11 cellular contexts compared by ENCODE assay signal in the genomic region with DNA sequence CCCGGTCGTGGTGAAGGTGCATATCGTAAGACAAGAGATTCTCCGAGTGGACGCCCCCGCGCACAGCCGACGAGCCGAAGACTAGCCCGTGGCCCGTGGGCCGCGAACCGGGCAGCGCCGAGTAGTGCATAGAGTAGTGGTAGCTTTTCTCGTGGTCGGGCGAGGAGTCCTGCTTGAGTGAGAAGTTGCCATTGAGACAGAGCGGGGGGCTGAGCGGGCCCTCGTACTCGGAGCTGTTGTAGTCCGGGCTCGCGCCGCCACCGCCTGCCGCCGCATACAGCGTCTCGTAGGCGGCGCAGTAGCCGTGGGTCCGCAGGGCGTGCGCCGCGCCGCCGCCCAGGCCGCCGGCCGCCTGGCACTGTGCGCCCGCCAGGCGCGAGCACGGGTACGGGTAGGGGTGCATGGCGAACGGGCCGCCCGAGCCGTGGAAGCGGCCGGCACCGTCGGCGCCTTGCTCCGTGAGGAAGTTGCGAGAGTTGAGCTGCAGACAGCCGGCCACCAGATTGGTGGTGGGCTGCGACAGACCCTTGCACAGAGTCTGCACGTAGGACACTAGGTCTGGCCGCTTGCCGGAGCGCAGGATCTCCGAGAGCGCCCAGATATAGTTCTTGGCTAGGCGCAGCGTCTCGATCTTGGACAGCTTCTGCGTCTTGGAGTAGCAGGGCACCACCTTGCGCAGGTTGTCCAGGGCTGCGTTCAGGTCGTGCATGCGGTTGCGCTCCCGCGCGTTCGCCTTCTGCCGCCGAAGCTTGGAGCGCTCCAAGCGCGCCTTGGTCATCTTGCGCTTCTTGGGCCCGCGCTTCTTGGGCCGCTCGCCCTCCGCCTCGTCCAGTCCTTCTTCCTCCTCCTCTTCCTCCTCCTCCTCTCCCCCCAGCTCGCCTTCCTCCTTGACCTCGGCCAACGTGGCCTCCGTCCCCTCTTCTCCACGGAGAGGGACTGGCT. TPM values are rescaled to one million over a fixed set of nuclear protein-coding genes. Genes with fewer than 3 reads are reported as not detected.
A peak's percentile ranks its signal among the peaks of the same experiment; 100 is the strongest.
DNase-seq lines count a peak whose midpoint lies in the region; TF ChIP-seq lines count a peak whose summit lies in the region.
"Had no signal": no experiment of that assay in that cellular context is flagged by ENCODE, and none has a peak within 500 bp of the region (broad histone marks: within the 10 kb centered on the region; RNA-seq: fewer than 3 reads in every experiment).

No MANE protein-coding gene starts in this region.

- H3K9me3 ChIP-seq in ectodermal cell (ENCODE audit: control insufficient read depth, low read length): no peaks in the 10 kb centered on the region
- no peaks in the 10 kb centered on the region for H3K9me3 ChIP-seq in neural cell (ENCODE audit: low read length)
- no peaks in the 10 kb centered on the region for H3K9me3 ChIP-seq in adrenal gland (replicated peaks in 1 of 3)
- no peaks in the 10 kb centered on the region for H3K9me3 ChIP-seq in BE2C
- H3K9me3 ChIP-seq in transverse colon: no peaks in the 10 kb centered on the region
- H3K9me3 ChIP-seq: MG63, SJSA1 had no signal

- in situ Hi-C loops in transverse colon (cut with MboI; ENCODE audit: low pct_ligation_motif_present in 1 of 4, low pct_unique_long_range_greater_than_20kb in 1 of 4, low sequenced_read_pairs in 3 of 4): no loop called here

- intact Hi-C loops in adrenal gland (cut with DNase I) (no loop called here), transverse colon (cut with DNase I; ENCODE audit: low total_unique reads) (no loop called here)

- TF ChIP-seq CTCF in neural cell (IDR thresholded peaks at IDR 0.05; ENCODE audit: poor library complexity, severe bottlenecking) (no peak), adrenal gland (IDR thresholded peaks at IDR 0.05) (no peak), BE2C (IDR thresholded peaks at IDR 0.05; ENCODE audit: low read depth, low read length) (no peak), transverse colon (IDR thresholded peaks at IDR 0.05) (no peak)

- WGBS in ectodermal cell, 2 experiments: 1% methylated on average over 102 of the region's 102 CpGs
- WGBS in adrenal gland, 4 donors: 1 to 3% (median 2%) methylated on average over 28 to 102 of the region's 102 CpGs
- 9% methylated on average over 54 of the region's 102 CpGs; no CpG with 5 or more reads in 1 of the 2 donors for WGBS in transverse colon (ENCODE audit: low coverage in 1 of 2), 2 donors

- no peaks in the 10 kb centered on the region for H3K79me2 ChIP-seq in neural cell (replicated peaks; ENCODE audit: insufficient read depth, low read length)

- no peak overlapping the region for H3K27ac ChIP-seq in ectodermal cell (ENCODE audit: insufficient read depth, low read depth, low read length, poor library complexity, severe bottlenecking)
- H3K27ac ChIP-seq in neural cell (ENCODE audit: low read length): no peak overlapping the region
- no peak overlapping the region for H3K27ac ChIP-seq in adrenal gland
- no peak overlapping the region for H3K27ac ChIP-seq in transverse colon
- H3K27ac ChIP-seq: SJSA1 had no signal

- H3K4me2 ChIP-seq in neural cell (ENCODE audit: low read length): no peak overlapping the region

- H3K27me3 ChIP-seq in ectodermal cell (ENCODE audit: control insufficient read depth, insufficient read depth, low read length, poor library complexity, severe bottlenecking): peaks cover 100% of the 10 kb centered on the region
- peaks cover 95% of the 10 kb centered on the region for H3K27me3 ChIP-seq in neural cell (ENCODE audit: insufficient read depth, low read depth, low read length)
- peaks cover 81% of the 10 kb centered on the region for H3K27me3 ChIP-seq in adrenal gland
- H3K27me3 ChIP-seq in BE2C: peaks cover 93% of the 10 kb centered on the region
- H3K27me3 ChIP-seq in transverse colon: peaks cover 93% of the 10 kb centered on the region

- no peak overlapping the region for H2AFZ ChIP-seq in neural cell (ENCODE audit: low read depth, low read length)

- peaks cover 29% of the 10 kb centered on the region for H3K4me1 ChIP-seq in ectodermal cell (ENCODE audit: control insufficient read depth, insufficient read depth, low read length)
- H3K4me1 ChIP-seq in adrenal gland (replicated peaks in 1 of 2): peaks cover 16 to 22% of the 10 kb centered on the region in 2 donors
- H3K4me1 ChIP-seq in BE2C: no peaks in the 10 kb centered on the region
- peaks cover 21 to 29% (median 26%) of the 10 kb centered on the region in 4 donors for H3K4me1 ChIP-seq in transverse colon

- peak overlapping the region; percentile 3 for H3K4me3 ChIP-seq in ectodermal cell (ENCODE audit: insufficient read depth, low read depth, low read length)
- peak overlapping the region; percentile 40 for H3K4me3 ChIP-seq in neural cell (ENCODE audit: low read length)
- H3K4me3 ChIP-seq in adrenal gland: no peak overlapping the region
- H3K4me3 ChIP-seq in BE2C (ENCODE audit: low read depth, low read length): no peak overlapping the region
- H3K4me3 ChIP-seq in transverse colon: peak overlapping the region in 1 of 4 donors; percentile 34
- H3K4me3 ChIP-seq: SJSA1 had no signal

- TF ChIP-seq POLR2A in adrenal gland (IDR thresholded peaks at IDR 0.05): no peak
- no peak for TF ChIP-seq POLR2A in transverse colon (IDR thresholded peaks at IDR 0.05)

- no peaks in the 10 kb centered on the region for H3K9me2 ChIP-seq in neural cell (ENCODE audit: insufficient read depth, low read length)

- no peak overlapping the region for H3K9ac ChIP-seq in neural cell (ENCODE audit: low read length)

- no peak for TF ChIP-seq RAD21 in neural cell (conservative IDR thresholded peaks at IDR 0.05)

- H3K36me3 ChIP-seq in ectodermal cell (ENCODE audit: control insufficient read depth, insufficient read depth, low read length) (no peaks in the 10 kb centered on the region), neural cell (ENCODE audit: insufficient read depth, low read length) (no peaks in the 10 kb centered on the region), adrenal gland (replicated peaks in 1 of 2) (no peaks in the 10 kb centered on the region), BE2C (no peaks in the 10 kb centered on the region), transverse colon (no peaks in the 10 kb centered on the region)
- H3K36me3 ChIP-seq: MG63, SJSA1 had no signal

- peaks cover 4% of the 10 kb centered on the region for H4K20me1 ChIP-seq in neural cell (ENCODE audit: insufficient read depth)

- TF ChIP-seq EP300 in neural cell (conservative IDR thresholded peaks at IDR 0.05; ENCODE audit: poor library complexity, severe bottlenecking) (no peak), transverse colon (IDR thresholded peaks at IDR 0.05; ENCODE audit: low read depth) (no peak)

- no peaks in the 10 kb centered on the region for H3F3A ChIP-seq in neural cell (ENCODE audit: insufficient read depth, low read length, poor library complexity, severe bottlenecking)

- DNase-seq in D341Med (ENCODE audit: low spot score) (peak; percentile 51), M059J (ENCODE audit: low read depth) (peak; percentile 18), adrenal gland (no peak), BE2C (no peak), transverse colon (no peak), HPDE6-E6E7 (ENCODE audit: extremely low spot score) (no peak)
- DNase-seq: hippocampal formation, MG63 had no signal

TF ChIP-seq in neural cell, 6 proteins besides CTCF, POLR2A, EP300 and RAD21:
- peak; percentile 92 for TF ChIP-seq EZH2 (IDR thresholded peaks at IDR 0.05; ENCODE audit: borderline replicate concordance, insufficient read depth, low read length, poor library complexity, severe bottlenecking)
- TF ChIP-seq TAF1 (IDR thresholded peaks at IDR 0.05; ENCODE audit: low read depth): no peak
TF ChIP-seq in neural cell: peak in this region for 1.

RNA-seq across cellular contexts. Expression of gene NEUROD2, which starts 2.0 kb away (rescaled TPM):
- not detected in 2 replicates for total RNA-seq in M059J (2014; rRNA removed; shearing (Covaris generic))
- not detected for polyA plus RNA-seq in ectodermal cell (2013, experiment 1 of 4)
- polyA plus RNA-seq in ectodermal cell (2013, experiment 2 of 4): not detected
- polyA plus RNA-seq in ectodermal cell (2013, experiment 3 of 4): not detected
- polyA plus RNA-seq in ectodermal cell (2013, experiment 4 of 4): not detected
- polyA plus RNA-seq in neural cell (not detected in 2 replicates), adrenal gland (under 1 TPM in 1 of 3 donors, not detected in 2; 0.08 TPM)
- not detected in 2 replicates for polyA minus RNA-seq in neural cell
- total RNA-seq in adrenal gland (not detected), transverse colon (not detected)
- not detected for polyA plus RNA-seq in BE2C (2012; ENCODE audit: insufficient read depth, insufficient read length, low read depth)
- total RNA-seq: SJSA1 had no signal

RNA-seq across cellular contexts. Expression of gene PPP1R1B, which starts 21.0 kb away (rescaled TPM):
- total RNA-seq in M059J (2014; rRNA removed; shearing (Covaris generic)): not detected in 2 replicates
- polyA plus RNA-seq in ectodermal cell (2013, experiment 1 of 4): 0.48 TPM
- 0.69 TPM for polyA plus RNA-seq in ectodermal cell (2013, experiment 2 of 4)
- polyA plus RNA-seq in ectodermal cell (2013, experiment 3 of 4): 0.53 TPM
- polyA plus RNA-seq in ectodermal cell (2013, experiment 4 of 4): 0.49 TPM
- polyA plus RNA-seq in neural cell (1.8 and 3.5 TPM in 2 replicates), adrenal gland (10 to 100 TPM; 37.5 to 58.0 (median 46.9) TPM)
- 1.2 and 2.9 TPM in 2 replicates for polyA minus RNA-seq in neural cell
- total RNA-seq in adrenal gland (10 to 100 TPM in 3 of 8 donors, 1 to 10 TPM in 2, under 1 TPM in 2, not detected in 1; 0.32 to 39.7 (median 3.2) TPM), transverse colon (100 to 1,000 TPM; 125 to 509 (median 223) TPM)
- polyA plus RNA-seq in BE2C (2012; ENCODE audit: insufficient read depth, insufficient read length, low read depth): not detected
- total RNA-seq: SJSA1 had no signal

RNA-seq across cellular contexts. Expression of gene STARD3, which starts 31.2 kb away (rescaled TPM):
- 20.8 and 33.1 TPM in 2 replicates for total RNA-seq in M059J (2014; rRNA removed; shearing (Covaris generic))
- polyA plus RNA-seq in ectodermal cell (2013, experiment 1 of 4): 61.1 TPM
- polyA plus RNA-seq in ectodermal cell (2013, experiment 2 of 4): 56.5 TPM
- polyA plus RNA-seq in ectodermal cell (2013, experiment 3 of 4): 39.6 TPM
- polyA plus RNA-seq in ectodermal cell (2013, experiment 4 of 4): 43.2 TPM
- polyA plus RNA-seq in neural cell (105 and 121 TPM in 2 replicates), adrenal gland (100 to 1,000 TPM; 101 to 220 (median 102) TPM)
- 36.5 and 44.9 TPM in 2 replicates for polyA minus RNA-seq in neural cell
- total RNA-seq in adrenal gland (100 to 1,000 TPM in 3 of 8 donors, 10 to 100 TPM in 5; 38.6 to 129 (median 85.9) TPM), transverse colon (100 to 1,000 TPM in 1 of 4 donors, 10 to 100 TPM in 3; 63.5 to 193 (median 73.2) TPM)
- 136 TPM for polyA plus RNA-seq in BE2C (2012; ENCODE audit: insufficient read depth, insufficient read length, low read depth)

RNA-seq across cellular contexts. Expression of gene TCAP, which starts 59.4 kb away (rescaled TPM):
- 0.05 TPM in 1 of 2 replicates, not detected in the other for total RNA-seq in M059J (2014; rRNA removed; shearing (Covaris generic))
- 2.3 TPM for polyA plus RNA-seq in ectodermal cell (2013, experiment 1 of 4)
- 2.0 TPM for polyA plus RNA-seq in ectodermal cell (2013, experiment 2 of 4)
- polyA plus RNA-seq in ectodermal cell (2013, experiment 3 of 4): 1.7 TPM
- polyA plus RNA-seq in ectodermal cell (2013, experiment 4 of 4): 2.6 TPM
- polyA plus RNA-seq in neural cell (3.3 and 3.7 TPM in 2 replicates), adrenal gland (10 to 100 TPM in 1 of 3 donors, 1 to 10 TPM in 1, under 1 TPM in 1; 0.92 to 13.4 (median 2.9) TPM)
- 1.7 and 2.1 TPM in 2 replicates for polyA minus RNA-seq in neural cell
- total RNA-seq in adrenal gland (10 to 100 TPM in 1 of 8 donors, 1 to 10 TPM in 4, under 1 TPM in 2, not detected in 1; 0.78 to 13.6 (median 1.5) TPM), transverse colon (1 to 10 TPM in 1 of 4 donors, under 1 TPM in 1, not detected in 2; 0.64 to 1.9 TPM)
- 4.4 TPM for polyA plus RNA-seq in BE2C (2012; ENCODE audit: insufficient read depth, insufficient read length, low read depth)

Comparison
In these comparisons a context has a peak if more than half of its experiments do, and no peak if none do; other contexts are left out.
1. DNase-seq: peak in D341Med (single experiment) and M059J (single experiment); none in adrenal gland (0 of 7), BE2C (single experiment), transverse colon (single experiment) and HPDE6-E6E7 (single experiment).
2. H3K4me3 ChIP-seq: peak in ectodermal cell (single experiment) and neural cell (single experiment); none in adrenal gland (0 of 4) and BE2C (single experiment).